8 cellular contexts compared by ENCODE assay signal in genomic region chr22:25109878-25110595, GRCh38.
A peak's percentile ranks its signal among the peaks of the same experiment; 100 is the strongest.
DNase-seq lines count a peak whose midpoint lies in the region; ATAC-seq and TF ChIP-seq lines count a peak whose summit lies in the region.

No MANE protein-coding gene starts in this region.

- intact Hi-C loops in ascending aorta (cut with DNase I) (loop anchor here (2.0 to 5.0 kb wide), 3 partner anchors 37 to 62 kb away; no protein-coding TSS in a partner anchor), transverse colon (cut with DNase I; ENCODE audit: low total_unique reads) (loop anchor here (2.0 to 5.0 kb wide), 2 partner anchors 42 to 69 kb away; no protein-coding TSS in a partner anchor)

- H3K36me3 ChIP-seq in ascending aorta = peaks cover 0 to 17% of the 10 kb centered on the region in 2 donors
- H3K36me3 ChIP-seq in mesenchymal stem cell (ENCODE audit: control insufficient read depth in 1 of 2, insufficient read depth in 2 of 2, low read depth in 1 of 2, low read length in 2 of 2) = no peaks in the 10 kb centered on the region
- no peaks in the 10 kb centered on the region for H3K36me3 ChIP-seq in transverse colon

- no peak overlapping the region for H3K14ac ChIP-seq in mesenchymal stem cell (ENCODE audit: low read length in 2 of 2)

- H3K4me3 ChIP-seq in ascending aorta (peak overlapping the region; percentile 58 to 64), mesenchymal stem cell (ENCODE audit: insufficient read depth in 1 of 2, low read depth in 1 of 2, low read length in 2 of 2) (no peak overlapping the region), transverse colon (no peak overlapping the region)

- H3K23ac ChIP-seq in mesenchymal stem cell (ENCODE audit: low read length in 2 of 2) = no peak overlapping the region

- peaks cover 20% of the 10 kb centered on the region for H3K4me1 Mint-ChIP-seq in activated T-cell treated with anti-CD3 and anti-CD28 coated beads, Interleukin-2, amount 50 U/mL, for 4 hours (ENCODE audit: low read depth)

- TF ChIP-seq CTCF in ascending aorta (IDR thresholded peaks at IDR 0.05) (no peak), transverse colon (IDR thresholded peaks at IDR 0.05) (no peak)

- no peak overlapping the region for H3K18ac ChIP-seq in mesenchymal stem cell (ENCODE audit: low read depth in 1 of 2, low read length in 2 of 2)

- 84% methylated on average over 4 of the region's 6 CpGs for WGBS in mesenchymal stem cell
- WGBS in transverse colon (ENCODE audit: low coverage in 1 of 2), 2 donors = 62 to 79% methylated on average over 2 to 6 of the region's 6 CpGs

- no peak overlapping the region for H4K91ac ChIP-seq in mesenchymal stem cell (ENCODE audit: low read length)

- H2BK12ac ChIP-seq in mesenchymal stem cell (ENCODE audit: low read length in 2 of 2) = peak overlapping the region in 1 of 2 experiments; percentile 49

- no peak overlapping the region for H3K4me2 ChIP-seq in mesenchymal stem cell (ENCODE audit: low read length, poor library complexity, severe bottlenecking)

- no peaks in the 10 kb centered on the region for H3K79me1 ChIP-seq in mesenchymal stem cell (replicated peaks; ENCODE audit: low read length, poor library complexity, severe bottlenecking)

- H3K27me3 Mint-ChIP-seq in activated T-cell treated with anti-CD3 and anti-CD28 coated beads, Interleukin-2, amount 50 U/mL, for 4 hours (ENCODE audit: low read depth) = no peaks in the 10 kb centered on the region

- H3K4ac ChIP-seq in mesenchymal stem cell (ENCODE audit: low read depth in 1 of 2, low read length in 2 of 2) = no peak overlapping the region

- TF ChIP-seq EP300 in transverse colon (IDR thresholded peaks at IDR 0.05; ENCODE audit: low read depth) = no peak

- H3K9ac ChIP-seq in mesenchymal stem cell (ENCODE audit: low read length) = no peak overlapping the region

- in situ Hi-C loops in transverse colon (cut with MboI; ENCODE audit: low pct_ligation_motif_present in 1 of 4, low pct_unique_long_range_greater_than_20kb in 1 of 4, low sequenced_read_pairs in 3 of 4) = no loop called here

- H3K36me3 Mint-ChIP-seq in activated T-cell treated with anti-CD3 and anti-CD28 coated beads, Interleukin-2, amount 50 U/mL, for 4 hours (ENCODE audit: insufficient read depth) = no peaks in the 10 kb centered on the region

- H3K27me3 ChIP-seq in ascending aorta = no peaks in the 10 kb centered on the region
- H3K27me3 ChIP-seq in mesenchymal stem cell (ENCODE audit: control insufficient read depth in 1 of 2, insufficient read depth in 1 of 2, low read length in 2 of 2) = peaks cover 8% of the 10 kb centered on the region in 2 experiments
- H3K27me3 ChIP-seq in transverse colon = no peaks in the 10 kb centered on the region

- no peak overlapping the region for H2AFZ ChIP-seq in mesenchymal stem cell (ENCODE audit: low read depth, low read length)

- DNase-seq in activated T-cell treated with anti-CD3 and anti-CD28 coated beads, Interleukin-2, amount 50 U/mL, for 4 hours = no peak
- DNase-seq in activated T-cell treated with anti-CD3 and anti-CD28 coated beads for 4 hours (no peak), ascending aorta (ENCODE audit: low spot score in 2 of 2) (no peak), mesenchymal stem cell (no peak), transverse colon (no peak), NCI-H146 treated with DMSO at 0.1 percent for 48 hours (lab: John Stamatoyannopoulos, UW; ENCODE audit: unreplicated experiment) (no peak), NCI-H2227 treated with DMSO at 0.1 percent for 48 hours (lab: John Stamatoyannopoulos, UW) (no peak)

- TF ChIP-seq POLR2A in transverse colon (IDR thresholded peaks at IDR 0.05) = no peak

- H2BK15ac ChIP-seq in mesenchymal stem cell (ENCODE audit: low read depth, poor library complexity, severe bottlenecking) = no peak overlapping the region

- H3K4me1 ChIP-seq in ascending aorta = peaks cover 13 to 50% of the 10 kb centered on the region in 2 donors
- peaks cover 32% of the 10 kb centered on the region for H3K4me1 ChIP-seq in mesenchymal stem cell (ENCODE audit: control insufficient read depth, insufficient read depth, low read depth, low read length)
- peaks cover 20 to 52% (median 42%) of the 10 kb centered on the region in 4 donors for H3K4me1 ChIP-seq in transverse colon

- H2BK5ac ChIP-seq in mesenchymal stem cell (ENCODE audit: low read depth, low read length, poor library complexity, severe bottlenecking) = peak overlapping the region; percentile 32

- H2AK5ac ChIP-seq in mesenchymal stem cell (ENCODE audit: low read length, severe bottlenecking) = peak overlapping the region; percentile 54

- H3K27ac ChIP-seq in ascending aorta (peak overlapping the region; percentile 90 to 93), mesenchymal stem cell (ENCODE audit: low read length, poor library complexity, severe bottlenecking) (no peak overlapping the region), transverse colon (peak overlapping the region; percentile 85 to 95 (median 86))

- H2BK120ac ChIP-seq in mesenchymal stem cell (ENCODE audit: low read depth, low read length) = no peak overlapping the region

- peak overlapping the region; percentile 80 for H3K4me3 Mint-ChIP-seq in activated T-cell treated with anti-CD3 and anti-CD28 coated beads, Interleukin-2, amount 50 U/mL, for 4 hours

- no peaks in the 10 kb centered on the region for H3K9me3 Mint-ChIP-seq in activated T-cell treated with anti-CD3 and anti-CD28 coated beads, Interleukin-2, amount 50 U/mL, for 4 hours

- ATAC-seq in activated T-cell treated with anti-CD3 and anti-CD28 coated beads, Interleukin-2, amount 50 U/mL, for 4 hours = no peak
- no peak for ATAC-seq in GM21360 (IDR thresholded peaks at IDR 0.05; ENCODE audit: unreplicated experiment)

- H3K9me3 ChIP-seq in ascending aorta (no peaks in the 10 kb centered on the region), mesenchymal stem cell (ENCODE audit: control insufficient read depth, low read length) (no peaks in the 10 kb centered on the region), transverse colon (no peaks in the 10 kb centered on the region)

- no peak overlapping the region for H4K8ac ChIP-seq in mesenchymal stem cell (ENCODE audit: low read length)

Comparison
In these comparisons a context has a peak if more than half of its experiments do, and no peak if none do; other contexts are left out.
1. H3K4me3 ChIP-seq: peak in ascending aorta (2 of 2); none in mesenchymal stem cell (0 of 2) and transverse colon (0 of 4).